ENCODE assay signal across 19 cellular contexts in the genomic region with DNA sequence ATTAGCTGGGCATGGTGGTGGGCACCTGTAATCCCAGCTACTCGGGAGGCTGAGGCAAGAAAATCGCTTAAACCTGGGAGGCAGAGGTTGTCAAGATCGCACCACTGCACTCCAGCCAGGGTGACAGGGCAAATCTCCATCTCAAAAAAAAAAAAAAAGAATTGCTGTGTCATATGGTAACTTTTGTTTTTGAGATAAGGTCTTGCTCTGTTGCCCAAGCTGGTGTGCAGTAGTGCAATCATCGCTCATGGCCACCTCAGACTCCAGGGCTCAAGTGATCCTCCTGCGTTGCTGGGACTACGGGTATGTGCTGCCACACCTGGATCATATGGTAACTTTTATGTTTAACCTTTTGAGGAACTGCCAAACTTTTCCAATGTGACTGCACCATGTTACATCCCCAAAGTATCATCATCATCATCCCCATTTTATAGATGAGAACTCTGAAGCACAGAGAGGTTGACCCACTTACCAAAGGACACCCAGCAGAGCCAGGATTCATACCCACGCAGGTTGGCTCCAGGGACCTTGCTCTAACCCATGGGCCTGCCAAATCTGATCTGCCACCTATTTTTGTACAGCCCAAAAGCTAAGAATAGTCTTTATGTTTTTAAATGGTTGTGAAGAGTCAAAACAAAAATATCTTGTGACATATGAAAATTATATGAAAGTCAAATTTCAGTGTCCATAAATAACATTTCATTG. TPM values are rescaled to one million over a fixed set of nuclear protein-coding genes. Genes with fewer than 3 reads are reported as not detected.
DNase-seq lines count a peak whose midpoint lies in the region; ATAC-seq and TF ChIP-seq lines count a peak whose summit lies in the region.
"Had no signal": no experiment of that assay in that cellular context is flagged by ENCODE, and none has a peak within 500 bp of the region (broad histone marks: within the 10 kb centered on the region; RNA-seq: fewer than 3 reads in every experiment).

No MANE protein-coding gene starts in this region.

- TF ChIP-seq EP300 in upper lobe of left lung (IDR thresholded peaks at IDR 0.05): no peak

- TF ChIP-seq CTCF in brain (conservative IDR thresholded peaks at IDR 0.05) (no peak), upper lobe of left lung (IDR thresholded peaks at IDR 0.05) (no peak)

- H3K36me3 ChIP-seq in upper lobe of left lung: no peaks in the 10 kb centered on the region
- H3K36me3 ChIP-seq: SJCRH30 had no signal

- WGBS in upper lobe of left lung, 2 donors: 91 to 95% methylated on average over 7 of the region's 7 CpGs

- H3K4me1 Mint-ChIP-seq in stimulated activated naive CD8-positive, alpha-beta T cell treated with anti-CD3 and anti-CD28 coated beads, Interleukin-15, amount 100 ng/mL, for 72 hours: peaks cover 10% of the 10 kb centered on the region
- H3K4me1 Mint-ChIP-seq in T-helper 17 cell (peaks cover 35% of the 10 kb centered on the region), brain (peaks cover 43% of the 10 kb centered on the region)
- peaks cover 23% of the 10 kb centered on the region for H3K4me1 Mint-ChIP-seq in stimulated activated memory B cell treated with anti-CD40 and anti-IgM and Interleukin-4, amounts not matched to agents 10 μg/mL and 1 μg/mL and 100 μg/mL, for 72 hours

- no peak for DNase-seq in stimulated activated naive CD8-positive, alpha-beta T cell treated with anti-CD3 and anti-CD28 coated beads, Interleukin-15, amount 100 ng/mL, for 72 hours
- no peak for DNase-seq in stimulated activated naive CD8-positive, alpha-beta T cell treated with anti-CD3 and anti-CD28 coated beads, Interleukin-15, Interleukin-2, amounts not matched to agents 100 U/mL and 50 U/mL, for 24 hours
- DNase-seq in T-helper 17 cell (no peak), NK-92 (lab: John Stamatoyannopoulos, UW; ENCODE audit: unreplicated experiment) (no peak), upper lobe of left lung (no peak)
- DNase-seq: COR-L47, DMS153, NCI-H1417 treated with DMSO at 0.1 percent for 48 hours, NCI-H1930, NCI-H2171 treated with DMSO at 0.1 percent for 48 hours, NCI-H748 treated with DMSO at 0.1 percent for 48 hours, PC-3, SJCRH30 had no signal

- H3K36me3 Mint-ChIP-seq in T-helper 17 cell (ENCODE audit: low read depth) (peaks cover 2% of the 10 kb centered on the region), brain (no peaks in the 10 kb centered on the region)
- H3K36me3 Mint-ChIP-seq in stimulated activated memory B cell treated with anti-CD40 and anti-IgM and Interleukin-4, amounts not matched to agents 10 μg/mL and 1 μg/mL and 100 μg/mL, for 72 hours: peaks cover 7% of the 10 kb centered on the region

- H3K9me3 Mint-ChIP-seq in stimulated activated naive CD8-positive, alpha-beta T cell treated with anti-CD3 and anti-CD28 coated beads, Interleukin-15, amount 100 ng/mL, for 72 hours: no peaks in the 10 kb centered on the region
- H3K9me3 Mint-ChIP-seq in brain: no peaks in the 10 kb centered on the region
- H3K9me3 Mint-ChIP-seq in stimulated activated memory B cell treated with anti-CD40 and anti-IgM and Interleukin-4, amounts not matched to agents 10 μg/mL and 1 μg/mL and 100 μg/mL, for 72 hours: no peaks in the 10 kb centered on the region
- H3K9me3 Mint-ChIP-seq: IgD-negative memory B cell had no signal

- no peak overlapping the region for H3K27ac ChIP-seq in upper lobe of left lung
- H3K27ac ChIP-seq: C4-2B, RWPE1, SJCRH30 had no signal

- no peak for TF ChIP-seq POLR2A in upper lobe of left lung (IDR thresholded peaks at IDR 0.05)

- peaks cover 18 to 21% (median 20%) of the 10 kb centered on the region in 4 donors for H3K4me1 ChIP-seq in upper lobe of left lung

- H3K4me3 Mint-ChIP-seq in stimulated activated naive CD8-positive, alpha-beta T cell treated with anti-CD3 and anti-CD28 coated beads, Interleukin-15, amount 100 ng/mL, for 72 hours: no peak overlapping the region
- H3K4me3 Mint-ChIP-seq in T-helper 17 cell (no peak overlapping the region), brain (no peak overlapping the region)
- H3K4me3 Mint-ChIP-seq in stimulated activated memory B cell treated with anti-CD40 and anti-IgM and Interleukin-4, amounts not matched to agents 10 μg/mL and 1 μg/mL and 100 μg/mL, for 72 hours: no peak overlapping the region

- H3K4me3 ChIP-seq in upper lobe of left lung: no peak overlapping the region
- H3K4me3 ChIP-seq: SJCRH30 had no signal

- no peaks in the 10 kb centered on the region for H3K27me3 ChIP-seq in upper lobe of left lung
- H3K27me3 ChIP-seq: SJCRH30 had no signal

- ATAC-seq in stimulated activated naive CD8-positive, alpha-beta T cell treated with anti-CD3 and anti-CD28 coated beads, Interleukin-15, amount 100 ng/mL, for 72 hours: no peak
- no peak for ATAC-seq in stimulated activated naive CD8-positive, alpha-beta T cell treated with anti-CD3 and anti-CD28 coated beads, Interleukin-15, Interleukin-2, amounts not matched to agents 100 U/mL and 50 U/mL, for 24 hours
- ATAC-seq in T-helper 17 cell: no peak
- ATAC-seq in stimulated activated memory B cell treated with anti-CD40 and anti-IgM and Interleukin-4, amounts not matched to agents 10 μg/mL and 1 μg/mL and 100 μg/mL, for 72 hours: no peak
- ATAC-seq in HG03457 (IDR thresholded peaks at IDR 0.05; ENCODE audit: unreplicated experiment): no peak
- no peak for ATAC-seq in upper lobe of left lung (ENCODE audit: low FRiP score in 2 of 2)
- ATAC-seq: PC-3 had no signal

- no peaks in the 10 kb centered on the region for H3K9me3 ChIP-seq in T-helper 17 cell (ENCODE audit: control insufficient read depth, low read length, poor library complexity, severe bottlenecking)
- no peaks in the 10 kb centered on the region for H3K9me3 ChIP-seq in upper lobe of left lung
- H3K9me3 ChIP-seq: SJCRH30 had no signal

- no peaks in the 10 kb centered on the region for H3K27me3 Mint-ChIP-seq in stimulated activated naive CD8-positive, alpha-beta T cell treated with anti-CD3 and anti-CD28 coated beads, Interleukin-15, amount 100 ng/mL, for 72 hours
- H3K27me3 Mint-ChIP-seq in T-helper 17 cell: no peaks in the 10 kb centered on the region
- H3K27me3 Mint-ChIP-seq in brain: peaks cover 8% of the 10 kb centered on the region
- H3K27me3 Mint-ChIP-seq in stimulated activated memory B cell treated with anti-CD40 and anti-IgM and Interleukin-4, amounts not matched to agents 10 μg/mL and 1 μg/mL and 100 μg/mL, for 72 hours: no peaks in the 10 kb centered on the region
- H3K27me3 Mint-ChIP-seq: IgD-negative memory B cell had no signal

- H3K27ac Mint-ChIP-seq in stimulated activated naive CD8-positive, alpha-beta T cell treated with anti-CD3 and anti-CD28 coated beads, Interleukin-15, amount 100 ng/mL, for 72 hours: peak overlapping the region; percentile 17 to 23
- H3K27ac Mint-ChIP-seq in T-helper 17 cell: peak overlapping the region; percentile 43
- H3K27ac Mint-ChIP-seq in brain: peak overlapping the region in 4 of 5 experiments; percentile 36 to 68 (median 53)
- peak overlapping the region; percentile 43 for H3K27ac Mint-ChIP-seq in stimulated activated memory B cell treated with anti-CD40 and anti-IgM and Interleukin-4, amounts not matched to agents 10 μg/mL and 1 μg/mL and 100 μg/mL, for 72 hours

RNA-seq across cellular contexts. Expression of a gene that starts 45.4 kb away (rescaled TPM):
- total RNA-seq in T-helper 17 cell (100 to 1,000 TPM in 1 of 2 donors, 10 to 100 TPM in 1; 77.3 to 108 TPM), upper lobe of left lung (10 to 100 TPM in 4 of 6 donors, 1 to 10 TPM in 2; 5.7 to 34.6 (median 14.0) TPM)
- polyA plus RNA-seq in brain (ENCODE audit: insufficient read depth, low read depth, low replicate concordance): 18.9 TPM

RNA-seq across cellular contexts. Expression of a gene that starts 47.3 kb away (rescaled TPM):
- total RNA-seq in T-helper 17 cell (1 to 10 TPM; 1.3 to 3.1 TPM), upper lobe of left lung (1 to 10 TPM; 3.5 to 7.3 (median 4.3) TPM)
- 12.1 TPM for polyA plus RNA-seq in brain (ENCODE audit: insufficient read depth, low read depth, low replicate concordance)
- total RNA-seq: SJCRH30 had no signal
